In genomic region chr19:48196933-48197665, GRCh38 we compare ENCODE assay signal across 16 cellular contexts. TPM values are rescaled to one million over a fixed set of nuclear protein-coding genes. Genes with fewer than 3 reads are reported as not detected.
DNase-seq lines count a peak whose midpoint lies in the region; ATAC-seq, FAIRE-seq and TF ChIP-seq lines count a peak whose summit lies in the region.
"Had no signal": no experiment of that assay in that cellular context is flagged by ENCODE, and none has a peak within 500 bp of the region (broad histone marks: within the 10 kb centered on the region; RNA-seq: fewer than 3 reads in every experiment).

No MANE protein-coding gene starts in this region.

- no peak overlapping the region for H4K5ac ChIP-seq in H1 (ENCODE audit: insufficient read length, low read depth, low read length)

- no peak for TF ChIP-seq RAD21 in H1 (IDR thresholded peaks at IDR 0.05 in 1 of 2, conservative IDR thresholded peaks at IDR 0.05 in 1 of 2; ENCODE audit: low read depth in 2 of 2, low read length in 2 of 2)

- no peak for TF ChIP-seq POLR2A in H1 (IDR thresholded peaks at IDR 0.05; ENCODE audit: control extremely low read depth in 1 of 2, low read depth in 2 of 2, low read length in 2 of 2)
- TF ChIP-seq POLR2A in thyroid gland (IDR thresholded peaks at IDR 0.05): no peak

- H3K23me2 ChIP-seq in H1 (ENCODE audit: low read depth, low read length): no peaks in the 10 kb centered on the region; the same call in 1 of the 2 replicates

- peak; percentile 43 for DNase-seq in NCI-H2227 (lab: John Stamatoyannopoulos, UW; ENCODE audit: unreplicated experiment)
- DNase-seq in H1 (ENCODE audit: low read depth in 1 of 2, low spot score in 2 of 2): no peak
- no peak for DNase-seq in mucosa of descending colon
- no peak for DNase-seq in thyroid gland
- DNase-seq in HFFc6: no peak
- DNase-seq: activated CD4-positive, alpha-beta T cell treated with anti-CD3 and anti-CD28 coated beads, Interleukin-2, amount 50 U/mL, for 48 hours; activated gamma-delta T cell treated with Interleukin-2 at 50 U/mL for 16 hours; glutamatergic neuron; naive thymus-derived CD8-positive, alpha-beta T cell; NCI-H2171; stomach; T-helper 1 cell had no signal

- TF ChIP-seq CTCF in H1 (IDR thresholded peaks at IDR 0.05; ENCODE audit: control extremely low read depth in 1 of 3, insufficient read depth in 1 of 3, low read depth in 1 of 3, low read length in 3 of 3) (no peak), mucosa of descending colon (IDR thresholded peaks at IDR 0.05) (no peak), thyroid gland (IDR thresholded peaks at IDR 0.05) (no peak), HFFc6 (IDR thresholded peaks at IDR 0.05) (no peak)

- H3K9me3 ChIP-seq in ES-I3 (ENCODE audit: control insufficient read depth, insufficient read depth, low read length): no peaks in the 10 kb centered on the region
- H3K9me3 ChIP-seq in H1 (ENCODE audit: insufficient read depth in 2 of 2, low read depth in 1 of 2, low read length in 1 of 2): no peaks in the 10 kb centered on the region
- H3K9me3 ChIP-seq in mucosa of descending colon: no peaks in the 10 kb centered on the region
- H3K9me3 ChIP-seq in thyroid gland: no peaks in the 10 kb centered on the region
- H3K9me3 ChIP-seq: HAP-1, stomach had no signal

- H3K14ac ChIP-seq in H1 (ENCODE audit: insufficient read length): no peak overlapping the region

- H2AFZ ChIP-seq in H1 (ENCODE audit: low read length): no peak overlapping the region

- no peak overlapping the region for H3K23ac ChIP-seq in H1 (ENCODE audit: insufficient read length)

- no peak overlapping the region for H4K91ac ChIP-seq in H1 (replicated peaks; ENCODE audit: insufficient read length, low read length)

- H3K18ac ChIP-seq in H1 (ENCODE audit: extremely low read depth, low read length): no peak overlapping the region; the same call in 1 of the 2 replicates

- H3K4me1 ChIP-seq in ES-I3 (ENCODE audit: insufficient read depth, low read length) (no peaks in the 10 kb centered on the region; the same call in 1 of the 2 replicates), H1 (replicated peaks in 1 of 4; ENCODE audit: control insufficient read depth in 3 of 4, insufficient read depth in 4 of 4, low read length in 3 of 4) (peaks cover 0 to 4% (median 0%) of the 10 kb centered on the region in 4 experiments; a peak in 1 of 7 replicates), mucosa of descending colon (ENCODE audit: low read depth) (no peaks in the 10 kb centered on the region), thyroid gland (no peaks in the 10 kb centered on the region)
- H3K4me1 ChIP-seq: HAP-1 had no signal

- no peak overlapping the region for H2BK15ac ChIP-seq in H1 (ENCODE audit: low read length)

- no peaks in the 10 kb centered on the region; the same call in none of the 2 replicates for H3K79me1 ChIP-seq in H1 (ENCODE audit: low read depth, low read length)

- no peak overlapping the region for H3K4ac ChIP-seq in H1 (replicated peaks; ENCODE audit: insufficient read length, low read depth, low read length)

- no peak overlapping the region for H3K4me2 ChIP-seq in H1 (ENCODE audit: insufficient read depth in 1 of 2, low read depth in 2 of 2, low read length in 2 of 2)

- WGBS in H1 (ENCODE audit: extremely low coverage in 1 of 2, insufficient coverage in 1 of 2, insufficient read length in 1 of 2, insufficient replicate concordance in 2 of 2, low coverage in 1 of 2, low lambda C conversion rate in 2 of 2, missing lambda C conversion rate in 1 of 2), 2 experiments: 87 to 100% methylated on average over 4 to 10 of the region's 13 CpGs
- 44 to 57% methylated on average over 13 of the region's 13 CpGs for WGBS in thyroid gland, 2 donors

- H2BK120ac ChIP-seq in H1 (replicated peaks; ENCODE audit: low read depth, low read length): no peak overlapping the region

- H3K56ac ChIP-seq in H1 (replicated peaks; ENCODE audit: insufficient read length, low read depth, low read length): no peak overlapping the region

- peaks cover 5% of the 10 kb centered on the region; the same call in 1 of the 2 replicates for H3K36me3 Mint-ChIP-seq in HFFc6 (ENCODE audit: low read depth)

- H2BK20ac ChIP-seq in H1 (ENCODE audit: low read length): no peak overlapping the region

- H2BK12ac ChIP-seq in H1 (ENCODE audit: low read depth, low read length): 0 out of 2 replicates have a peak overlapping the region, but pooled peaks have one; percentile 9

- intact Hi-C loops in mucosa of descending colon (cut with DNase I, micrococcal nuclease) (no loop called here), thyroid gland (cut with DNase I) (no loop called here)

- H3K9me3 Mint-ChIP-seq in HFFc6: no peaks in the 10 kb centered on the region
- H3K9me3 Mint-ChIP-seq: naive thymus-derived CD8-positive, alpha-beta T cell had no signal

- H2BK5ac ChIP-seq in H1 (ENCODE audit: low read depth, low read length): no peak overlapping the region

- H3K79me2 ChIP-seq in H1 (ENCODE audit: control insufficient read depth in 1 of 2, insufficient read depth in 2 of 2, low read length in 2 of 2): no peaks in the 10 kb centered on the region

- no peaks in the 10 kb centered on the region for H3K4me1 Mint-ChIP-seq in HFFc6 (ENCODE audit: low read depth)

- no peak for FAIRE-seq in H1 (lab: Jason Lieb, UNC)
- FAIRE-seq: endometrium had no signal

- peak; percentile 46 for ATAC-seq in mucosa of descending colon
- ATAC-seq in HG02588 (IDR thresholded peaks at IDR 0.05; ENCODE audit: unreplicated experiment): no peak
- ATAC-seq: naive thymus-derived CD8-positive, alpha-beta T cell had no signal

- no peak overlapping the region for H3K27ac ChIP-seq in H1 (ENCODE audit: low read depth, low read length)
- H3K27ac ChIP-seq in thyroid gland: no peak overlapping the region
- H3K27ac ChIP-seq: stomach had no signal

- no peak overlapping the region; the same call in 1 of the 2 replicates for H3K4me3 Mint-ChIP-seq in HFFc6

- CTCF ChIA-PET in H1 (lab: Charles Lee; ENCODE audit: partially characterized antibody): interaction anchor here (0.6 to 1.2 kb wide), 6 partner anchors 22 to 76 kb away, joined by 3 read pairs; no protein-coding TSS in a partner anchor

- POLR2A ChIA-PET in H1 (lab: Charles Lee; ENCODE audit: partially characterized antibody): interaction anchor here (0.6 to 1.9 kb wide), 6 partner anchors 8 to 659 kb away, joined by 3 to 7 read pairs (median 4); no protein-coding TSS in a partner anchor

- H3K36me3 ChIP-seq in ES-I3 (ENCODE audit: insufficient read depth, low read length) (no peaks in the 10 kb centered on the region), H1 (ENCODE audit: control insufficient read depth in 2 of 4, insufficient read depth in 4 of 4, low read length in 3 of 4) (peaks cover 0 to 9% (median 0%) of the 10 kb centered on the region in 4 experiments; a peak in 1 of 8 replicates), mucosa of descending colon (ENCODE audit: low read depth) (no peaks in the 10 kb centered on the region), thyroid gland (no peaks in the 10 kb centered on the region)
- H3K36me3 ChIP-seq: HAP-1 had no signal

- H3K27me3 ChIP-seq in H1 (replicated peaks in 1 of 4; ENCODE audit: control insufficient read depth in 3 of 4, extremely low read depth in 1 of 4, insufficient read depth in 3 of 4, low read length in 3 of 4) (no peaks in the 10 kb centered on the region; a peak in 1 of 7 replicates), thyroid gland (no peaks in the 10 kb centered on the region)

- H3K9ac ChIP-seq in ES-I3 (ENCODE audit: low read depth, low read length): peak overlapping the region; percentile 11; the same call in 1 of the 2 replicates
- no peak overlapping the region for H3K9ac ChIP-seq in H1 (replicated peaks in 1 of 4; ENCODE audit: extremely low read depth in 1 of 4, low read depth in 3 of 4, low read length in 3 of 4)

- H4K8ac ChIP-seq in H1 (ENCODE audit: extremely low read depth, insufficient read depth, low read length): no peak overlapping the region; the same call in 1 of the 2 replicates

- no peak overlapping the region for H3K4me3 ChIP-seq in H1 (ENCODE audit: extremely low read depth in 1 of 4, insufficient read depth in 2 of 4, low read depth in 3 of 4, low read length in 4 of 4)
- no peak overlapping the region for H3K4me3 ChIP-seq in mucosa of descending colon
- no peak overlapping the region for H3K4me3 ChIP-seq in thyroid gland (replicated peaks in 1 of 3)
- H3K4me3 ChIP-seq: HAP-1, stomach had no signal

- no peak for TF ChIP-seq EP300 in H1 (IDR thresholded peaks at IDR 0.05; ENCODE audit: borderline replicate concordance in 1 of 2, low read depth in 2 of 2, low read length in 2 of 2)

- no peak overlapping the region for H3K27ac Mint-ChIP-seq in HFFc6

- H4K20me1 ChIP-seq in H1 (replicated peaks in 1 of 2; ENCODE audit: control insufficient read depth in 1 of 2, insufficient read depth in 2 of 2, low read length in 2 of 2): peaks cover 0 to 2% of the 10 kb centered on the region in 2 experiments

- no peak overlapping the region for H2AK5ac ChIP-seq in H1 (ENCODE audit: low read depth, low read length)

- no peaks in the 10 kb centered on the region; the same call in 1 of the 2 replicates for H3K27me3 Mint-ChIP-seq in HFFc6 (ENCODE audit: insufficient read depth)

RNA-seq across cellular contexts. Expression of gene ZSWIM9, which starts 26.6 kb away (rescaled TPM):
- 10.1 and 10.4 TPM in 2 replicates for total RNA-seq in H1 (2021; fragmentation: NEBNext Ultra II Directional; extraction: Animal tissue kit (Norgen Biotek cat#: 25700))
- 1.5 and 3.8 TPM in 2 replicates for polyA plus RNA-seq in H1 (2011; rRNA removed)
- polyA plus RNA-seq in H1 (2011; cell fraction: cytosol; rRNA removed): 2.7 TPM
- 3.6 TPM for polyA plus RNA-seq in H1 (2011; cell fraction: nucleus; rRNA removed)
- polyA plus RNA-seq in H1 (2012, experiment 1 of 2): 13.6 to 16.6 TPM (median 13.9 TPM) in 4 replicates
- polyA plus RNA-seq in H1 (2012, experiment 2 of 2): 4.9 TPM
- polyA plus RNA-seq in H1 (2013, experiment 1 of 2): 3.7 TPM
- 3.5 TPM for polyA plus RNA-seq in H1 (2013, experiment 2 of 2)
- polyA minus RNA-seq in H1 (2011; rRNA and poly(A)+ RNA removed): 0.17 and 0.66 TPM in 2 replicates
- polyA minus RNA-seq in H1 (2011; cell fraction: cytosol; rRNA and poly(A)+ RNA removed): 4.8 TPM
- polyA minus RNA-seq in H1 (2011; cell fraction: nucleus; rRNA and poly(A)+ RNA removed): 4.1 TPM
- total RNA-seq in mucosa of descending colon: 10 to 100 TPM in 1 of 3 donors, 1 to 10 TPM in 2; 6.0 to 12.9 (median 8.7) TPM
- total RNA-seq in thyroid gland: 1 to 10 TPM; 4.2 to 6.1 (median 5.4) TPM
- total RNA-seq in HFFc6 (2021; fragmentation: NEBNext Ultra II Directional; extraction: Animal tissue kit (Norgen Biotek cat#: 25700)): 1 to 10 TPM; 5.6 to 7.2 (median 5.9) TPM

RNA-seq across cellular contexts. Expression of gene LIG1, which starts 27.0 kb away (rescaled TPM):
- total RNA-seq in H1 (2021; fragmentation: NEBNext Ultra II Directional; extraction: Animal tissue kit (Norgen Biotek cat#: 25700)): 97.7 and 113 TPM in 2 replicates
- 67.6 and 87.0 TPM in 2 replicates for polyA plus RNA-seq in H1 (2011; rRNA removed)
- 85.8 TPM for polyA plus RNA-seq in H1 (2011; cell fraction: cytosol; rRNA removed)
- 170 TPM for polyA plus RNA-seq in H1 (2011; cell fraction: nucleus; rRNA removed)
- polyA plus RNA-seq in H1 (2012, experiment 1 of 2): 106 to 137 TPM (median 132 TPM) in 4 replicates
- polyA plus RNA-seq in H1 (2012, experiment 2 of 2): 85.8 TPM
- 52.5 TPM for polyA plus RNA-seq in H1 (2013, experiment 1 of 2)
- 48.0 TPM for polyA plus RNA-seq in H1 (2013, experiment 2 of 2)
- 74.5 and 96.5 TPM in 2 replicates for polyA minus RNA-seq in H1 (2011; rRNA and poly(A)+ RNA removed)
- polyA minus RNA-seq in H1 (2011; cell fraction: cytosol; rRNA and poly(A)+ RNA removed): 58.7 TPM
- 44.9 TPM for polyA minus RNA-seq in H1 (2011; cell fraction: nucleus; rRNA and poly(A)+ RNA removed)
- 10 to 100 TPM; 16.0 to 42.7 (median 29.6) TPM for total RNA-seq in mucosa of descending colon
- 10 to 100 TPM; 17.7 to 33.3 (median 26.7) TPM for total RNA-seq in thyroid gland
- 10 to 100 TPM; 25.9 to 55.8 (median 48.1) TPM for total RNA-seq in HFFc6 (2021; fragmentation: NEBNext Ultra II Directional; extraction: Animal tissue kit (Norgen Biotek cat#: 25700))

RNA-seq across cellular contexts. Expression of gene CARD8, which starts 58.6 kb away (rescaled TPM):
- 24.4 and 26.2 TPM in 2 replicates for total RNA-seq in H1 (2021; fragmentation: NEBNext Ultra II Directional; extraction: Animal tissue kit (Norgen Biotek cat#: 25700))
- polyA plus RNA-seq in H1 (2011; rRNA removed): 8.9 and 11.7 TPM in 2 replicates
- 14.9 TPM for polyA plus RNA-seq in H1 (2011; cell fraction: cytosol; rRNA removed)
- polyA plus RNA-seq in H1 (2011; cell fraction: nucleus; rRNA removed): 30.3 TPM
- polyA plus RNA-seq in H1 (2012, experiment 1 of 2): 17.1 to 23.6 TPM (median 19.8 TPM) in 4 replicates
- 4.2 TPM for polyA plus RNA-seq in H1 (2012, experiment 2 of 2)
- 18.2 TPM for polyA plus RNA-seq in H1 (2013, experiment 1 of 2)
- 17.6 TPM for polyA plus RNA-seq in H1 (2013, experiment 2 of 2)
- 15.2 and 15.4 TPM in 2 replicates for polyA minus RNA-seq in H1 (2011; rRNA and poly(A)+ RNA removed)
- 8.4 TPM for polyA minus RNA-seq in H1 (2011; cell fraction: cytosol; rRNA and poly(A)+ RNA removed)
- 35.4 TPM for polyA minus RNA-seq in H1 (2011; cell fraction: nucleus; rRNA and poly(A)+ RNA removed)
- 10 to 100 TPM; 22.7 to 41.4 (median 28.8) TPM for total RNA-seq in mucosa of descending colon
- total RNA-seq in thyroid gland: 10 to 100 TPM; 37.0 to 58.9 (median 57.7) TPM
- total RNA-seq in HFFc6 (2021; fragmentation: NEBNext Ultra II Directional; extraction: Animal tissue kit (Norgen Biotek cat#: 25700)): 10 to 100 TPM; 11.3 to 17.2 (median 14.7) TPM
